33 cellular contexts compared by ENCODE assay signal in the genomic region with DNA sequence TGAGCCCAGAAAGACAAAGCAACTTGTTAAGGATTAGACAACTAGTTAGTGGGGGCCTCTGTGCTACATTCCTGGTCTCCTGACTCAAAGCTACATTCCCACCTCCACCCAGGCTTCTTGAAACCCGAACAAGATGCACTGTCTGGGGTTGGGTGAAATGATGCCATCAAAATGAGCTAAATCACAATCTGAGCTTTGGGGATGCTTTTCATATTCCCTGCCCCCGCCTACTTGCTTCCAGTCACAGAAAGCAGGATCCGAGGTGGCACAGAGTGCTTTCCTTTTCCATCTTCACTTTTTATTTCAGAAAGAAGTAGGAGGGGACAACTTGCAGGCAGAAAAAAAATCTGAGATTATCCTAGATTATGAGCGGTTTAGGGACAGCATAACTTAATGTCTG. TPM values are rescaled to one million over a fixed set of nuclear protein-coding genes. Genes with fewer than 3 reads are reported as not detected.
"Had no signal": no experiment of that assay in that cellular context is flagged by ENCODE, and none has a peak within 500 bp of the region (broad histone marks: within the 10 kb centered on the region; RNA-seq: fewer than 3 reads in every experiment).

No MANE protein-coding gene starts in this region.

- H3K27ac ChIP-seq: stomach, suprapubic skin, testis, thoracic aorta, thyroid gland, tibial artery, tibial nerve, transverse colon, upper lobe of left lung, upper lobe of right lung, uterus, vagina had no signal

- H3K4me3 ChIP-seq: stomach, suprapubic skin, testis, thoracic aorta, thyroid gland, tibial artery, tibial nerve, transverse colon, upper lobe of left lung, upper lobe of right lung, uterus, vagina had no signal

- H3K4me1 ChIP-seq: testis, upper lobe of right lung, uterus had no signal

- ATAC-seq: stimulated activated effector memory CD8-positive, alpha-beta T cell treated with anti-CD3 and anti-CD28 coated beads, Interleukin-12 subunit alpha, Interleukin-12 subunit beta, amount 100 ng/mL, for 72 hours; stimulated activated memory B cell treated with anti-CD40 and anti-IgM and Interleukin-4, amounts not matched to agents 10 μg/mL and 1 μg/mL and 100 μg/mL, for 72 hours; stimulated activated naive B cell treated with anti-CD40 and anti-IgM and Interleukin-4, amounts not matched to agents 10 μg/mL and 1 μg/mL and 100 μg/mL, for 72 hours; stimulated activated naive CD8-positive, alpha-beta T cell treated with anti-CD3 and anti-CD28 coated beads, Interleukin-15, amount 100 ng/mL, for 72 hours; stimulated activated naive CD8-positive, alpha-beta T cell treated with anti-CD3 and anti-CD28 coated beads, Interleukin-15, Interleukin-2, amounts not matched to agents 100 U/mL and 50 U/mL, for 24 hours; upper lobe of right lung had no signal

- H3K27ac Mint-ChIP-seq: stimulated activated effector memory CD8-positive, alpha-beta T cell treated with anti-CD3 and anti-CD28 coated beads, Interleukin-12 subunit alpha, Interleukin-12 subunit beta, amount 100 ng/mL, for 72 hours; stimulated activated memory B cell treated with anti-CD40 and anti-IgM and Interleukin-4, amounts not matched to agents 10 μg/mL and 1 μg/mL and 100 μg/mL, for 72 hours; stimulated activated naive B cell treated with anti-CD40 and anti-IgM and Interleukin-4, amounts not matched to agents 10 μg/mL and 1 μg/mL and 100 μg/mL, for 72 hours; stimulated activated naive CD8-positive, alpha-beta T cell treated with anti-CD3 and anti-CD28 coated beads, Interleukin-15, amount 100 ng/mL, for 72 hours; stimulated activated naive CD8-positive, alpha-beta T cell treated with anti-CD3 and anti-CD28 coated beads, Interleukin-15, Interleukin-2, amounts not matched to agents 100 ng/mL and 50 ng/mL, for 24 hours; type B pancreatic cell had no signal

- FAIRE-seq: urothelium cell line had no signal

- H3K4me3 Mint-ChIP-seq: stimulated activated effector memory CD8-positive, alpha-beta T cell treated with anti-CD3 and anti-CD28 coated beads, Interleukin-12 subunit alpha, Interleukin-12 subunit beta, amount 100 ng/mL, for 72 hours; stimulated activated memory B cell treated with anti-CD40 and anti-IgM and Interleukin-4, amounts not matched to agents 10 μg/mL and 1 μg/mL and 100 μg/mL, for 72 hours; stimulated activated naive B cell treated with anti-CD40 and anti-IgM and Interleukin-4, amounts not matched to agents 10 μg/mL and 1 μg/mL and 100 μg/mL, for 72 hours; stimulated activated naive CD8-positive, alpha-beta T cell treated with anti-CD3 and anti-CD28 coated beads, Interleukin-15, amount 100 ng/mL, for 72 hours; stimulated activated naive CD8-positive, alpha-beta T cell treated with anti-CD3 and anti-CD28 coated beads, Interleukin-15, Interleukin-2, amounts not matched to agents 100 ng/mL and 50 ng/mL, for 24 hours; type B pancreatic cell had no signal

- H3K27me3 ChIP-seq: testis, vagina had no signal

- H3K9me3 ChIP-seq: suprapubic skin, testis, thyroid gland, transverse colon, vagina had no signal

- H3K9me3 Mint-ChIP-seq: stimulated activated effector memory CD8-positive, alpha-beta T cell treated with anti-CD3 and anti-CD28 coated beads, Interleukin-12 subunit alpha, Interleukin-12 subunit beta, amount 100 ng/mL, for 72 hours; stimulated activated memory B cell treated with anti-CD40 and anti-IgM and Interleukin-4, amounts not matched to agents 10 μg/mL and 1 μg/mL and 100 μg/mL, for 72 hours; stimulated activated naive CD8-positive, alpha-beta T cell treated with anti-CD3 and anti-CD28 coated beads, Interleukin-15, Interleukin-2, amounts not matched to agents 100 ng/mL and 50 ng/mL, for 24 hours; type B pancreatic cell had no signal

- H3K4me1 Mint-ChIP-seq: stimulated activated effector memory CD8-positive, alpha-beta T cell treated with anti-CD3 and anti-CD28 coated beads, Interleukin-12 subunit alpha, Interleukin-12 subunit beta, amount 100 ng/mL, for 72 hours; stimulated activated memory B cell treated with anti-CD40 and anti-IgM and Interleukin-4, amounts not matched to agents 10 μg/mL and 1 μg/mL and 100 μg/mL, for 72 hours had no signal

- DNase-seq: stimulated activated CD4-positive, alpha-beta T cell treated with anti-CD3 and anti-CD28 coated beads, Interleukin-2, amount 100 ng/mL, for 48 hours; stimulated activated CD4-positive, alpha-beta T cell treated with anti-CD3 and anti-CD28 coated beads, Interleukin-4, amount 100 ng/mL, for 1 hour; stimulated activated CD4-positive, alpha-beta T cell treated with anti-CD3 and anti-CD28 coated beads, Interleukin-4, amount 100 ng/mL, for 24 hours; stimulated activated CD4-positive, alpha-beta T cell treated with anti-CD3 and anti-CD28 coated beads, Interleukin-4, amount 100 ng/mL, for 4 hours; stimulated activated CD8-positive, alpha-beta memory T cell treated with anti-CD3 and anti-CD28 coated beads, Interleukin-4, amount 100 ng/mL, for 48 hours; stimulated activated naive B cell treated with anti-CD40 and anti-IgM and Interleukin-4, amounts not matched to agents 10 μg/mL and 1 μg/mL and 100 μg/mL, for 72 hours; stimulated activated naive CD4-positive, alpha-beta T cell; stimulated activated naive CD4-positive, alpha-beta T cell treated with Interleukin-2 at 50 U/mL for 16 hours; stimulated activated naive CD8-positive, alpha-beta T cell treated with anti-CD3 and anti-CD28 coated beads, Interleukin-15, amount 100 ng/mL, for 72 hours; stimulated activated naive CD8-positive, alpha-beta T cell treated with anti-CD3 and anti-CD28 coated beads, Interleukin-15, Interleukin-2, amounts not matched to agents 100 U/mL and 50 U/mL, for 24 hours; stomach; substantia nigra; testis; thyroid gland; tibial artery; transverse colon; trophoblast cell; upper lobe of left lung; upper lobe of right lung; uterus had no signal

- H3K36me3 Mint-ChIP-seq: stimulated activated effector memory CD8-positive, alpha-beta T cell treated with anti-CD3 and anti-CD28 coated beads, Interleukin-12 subunit alpha, Interleukin-12 subunit beta, amount 100 ng/mL, for 72 hours; stimulated activated memory B cell treated with anti-CD40 and anti-IgM and Interleukin-4, amounts not matched to agents 10 μg/mL and 1 μg/mL and 100 μg/mL, for 72 hours; type B pancreatic cell had no signal

- H3K36me3 ChIP-seq: stomach, suprapubic skin, thoracic aorta, thyroid gland, tibial artery, tibial nerve, transverse colon, upper lobe of left lung, upper lobe of right lung, uterus, vagina had no signal

RNA-seq across cellular contexts. Expression of a gene that starts 5.4 kb away (rescaled TPM):
- total RNA-seq: stomach, subcutaneous adipose tissue, suprapubic skin, thoracic aorta, thyroid gland, tibial nerve, transverse colon, upper lobe of left lung, upper lobe of right lung, ureter, urinary bladder, uterus, vagina had no signal
- polyA plus RNA-seq: stomach, urinary bladder had no signal

RNA-seq across cellular contexts. Expression of a gene that starts 53.9 kb away (rescaled TPM):
- total RNA-seq: stomach, subcutaneous adipose tissue, suprapubic skin, temporal lobe, testis, thoracic aorta, thyroid gland, tibial nerve, transverse colon, upper lobe of left lung, upper lobe of right lung, ureter, urinary bladder, uterus, vagina had no signal
- polyA plus RNA-seq: stomach, urinary bladder had no signal
